In the genomic region with DNA sequence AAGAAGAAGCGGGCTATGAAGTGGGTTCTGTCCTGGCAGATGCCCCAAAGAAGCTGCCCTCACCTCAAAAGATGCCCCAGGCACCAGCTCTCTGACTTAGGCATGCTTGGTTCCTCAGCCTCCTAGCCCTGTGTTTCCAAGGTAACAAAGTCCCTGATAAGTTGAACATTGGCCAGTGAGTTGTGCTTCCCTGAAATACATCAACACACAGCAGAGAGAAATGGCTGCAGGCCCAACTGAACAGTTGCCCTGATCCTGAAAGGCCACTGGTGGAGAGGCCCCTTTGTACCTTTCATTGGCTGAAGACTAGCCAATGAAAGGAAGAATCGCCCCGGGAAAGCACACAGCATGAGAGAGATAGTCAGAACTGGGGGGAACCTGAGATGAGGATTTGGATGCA, we compare ENCODE assay signal across 27 cellular contexts.
"Had no signal": no experiment of that assay in that cellular context is flagged by ENCODE, and none has a peak within 500 bp of the region (broad histone marks: within the 10 kb centered on the region; RNA-seq: fewer than 3 reads in every experiment).

No MANE protein-coding gene starts in this region.

- DNase-seq: activated B cell treated with CpG ODN at 0.5 μM for 24 hours; activated CD4-positive, alpha-beta T cell treated with anti-CD3 and anti-CD28 coated beads for 48 hours; activated CD4-positive, alpha-beta T cell treated with anti-CD3 and anti-CD28 coated beads, Interleukin-2, amount 50 U/mL, for 4 hours; activated CD4-positive, CD25-positive, alpha-beta regulatory T cell treated with anti-CD3 and anti-CD28 coated beads, Interleukin-2, amount 50 U/mL, for 72 hours; activated CD8-positive, alpha-beta T cell treated with anti-CD3 and anti-CD28 coated beads for 36 hours; activated gamma-delta T cell treated with Interleukin-2 at 50 U/mL for 16 hours; activated naive CD4-positive, alpha-beta T cell treated with anti-CD3 and anti-CD28 coated beads for 36 hours; activated T-cell treated with anti-CD3 and anti-CD28 coated beads, Interleukin-2, amount 50 U/mL, for 1 hour; body of pancreas; cerebellar nuclear complex; NCI-H1092 treated with DMSO at 0.1 percent for 48 hours; NCI-H1417; NCI-H146; NCI-H187; NCI-H2029 treated with DMSO at 0.1 percent for 48 hours; NCI-H2107; NCI-H510A; NCI-H526; NCI-H748 treated with DMSO at 0.1 percent for 48 hours; PC-9; Right ventricle myocardium superior; SW 1271; T-helper 1 cell; T-helper 2 cell; T-helper 9 cell had no signal

- H3K9me3 Mint-ChIP-seq: activated B cell treated with CpG ODN at 0.5 μM for 24 hours; activated CD8-positive, alpha-beta T cell treated with anti-CD3 and anti-CD28 coated beads for 36 hours; activated naive CD4-positive, alpha-beta T cell treated with anti-CD3 and anti-CD28 coated beads for 36 hours; activated naive CD4-positive, alpha-beta T cell treated with anti-CD3 and anti-CD28 coated beads, Interleukin-2, amount 50 U/mL, for 72 hours; activated T-helper 1 cell treated with anti-CD3 and anti-CD28 coated beads, Interleukin-12 subunit alpha, Interleukin-12 subunit beta, Interleukin-2, Interleukin-4 antibody, amounts not matched to agents 30 ng/mL and 10 ng/mL and 1 ng/mL, durations not matched to agents 14 hours and 24 hours and 36 hours had no signal

- H3K36me3 Mint-ChIP-seq: activated naive CD4-positive, alpha-beta T cell treated with anti-CD3 and anti-CD28 coated beads, Interleukin-2, amount 50 U/mL, for 72 hours had no signal

- H3K4me1 Mint-ChIP-seq: activated B cell treated with CpG ODN at 0.5 μM for 24 hours had no signal

- ATAC-seq: activated CD8-positive, alpha-beta T cell treated with anti-CD3 and anti-CD28 coated beads for 36 hours; activated naive CD4-positive, alpha-beta T cell treated with anti-CD3 and anti-CD28 coated beads, Interleukin-2, amount 50 U/mL, for 72 hours; body of pancreas had no signal

- H3K27ac Mint-ChIP-seq: activated B cell treated with CpG ODN at 0.5 μM for 24 hours; activated CD8-positive, alpha-beta T cell treated with anti-CD3 and anti-CD28 coated beads for 36 hours; activated naive CD4-positive, alpha-beta T cell treated with anti-CD3 and anti-CD28 coated beads for 36 hours; activated T-helper 1 cell treated with anti-CD3 and anti-CD28 coated beads, Interleukin-12 subunit alpha, Interleukin-12 subunit beta, Interleukin-2, Interleukin-4 antibody, amounts not matched to agents 30 ng/mL and 10 ng/mL and 1 ng/mL, durations not matched to agents 14 hours and 24 hours and 36 hours had no signal

- H3K4me3 Mint-ChIP-seq: activated B cell treated with CpG ODN at 0.5 μM for 24 hours; activated CD8-positive, alpha-beta T cell treated with anti-CD3 and anti-CD28 coated beads for 36 hours; activated naive CD4-positive, alpha-beta T cell treated with anti-CD3 and anti-CD28 coated beads for 36 hours; activated T-helper 1 cell treated with anti-CD3 and anti-CD28 coated beads, Interleukin-12 subunit alpha, Interleukin-12 subunit beta, Interleukin-2, Interleukin-4 antibody, amounts not matched to agents 30 ng/mL and 10 ng/mL and 1 ng/mL, durations not matched to agents 14 hours and 24 hours and 36 hours had no signal
